ENCODE assay signal across 22 cellular contexts in genomic region chrX:151828434-151829080, GRCh38.
DNase-seq lines count a peak whose midpoint lies in the region; ATAC-seq, FAIRE-seq and TF ChIP-seq lines count a peak whose summit lies in the region.
"Had no signal": no experiment of that assay in that cellular context is flagged by ENCODE, and none has a peak within 500 bp of the region (broad histone marks: within the 10 kb centered on the region; RNA-seq: fewer than 3 reads in every experiment).

No MANE protein-coding gene starts in this region.

- H3K4me3 ChIP-seq in MG63, result no peak overlapping the region
- no peak overlapping the region for H3K4me3 ChIP-seq in bronchial epithelial cell (ENCODE audit: low read depth, low read length)
- H3K4me3 ChIP-seq: BLaER1 treated with 17β-estradiol and CSF1 and Interleukin-3, amounts not matched to agents 10 nM and 100 nM had no signal

- H3K4me3 Mint-ChIP-seq in nephron progenitor cell, result no peak overlapping the region
- no peak overlapping the region for H3K4me3 Mint-ChIP-seq in activated T-cell treated with anti-CD3 and anti-CD28 coated beads, Interleukin-2, amount 50 U/mL, for 4 hours
- H3K4me3 Mint-ChIP-seq: CD8-positive, alpha-beta memory T cell; HFFc6 had no signal

- peak; percentile 4 for DNase-seq in Daoy (ENCODE audit: low read depth)
- DNase-seq in MG63, result peak; percentile 19
- DNase-seq in bronchial epithelial cell (ENCODE audit: low read depth), result peak; percentile 50
- DNase-seq in foreskin keratinocyte, result peak; percentile 36 to 70
- DNase-seq in KBM-7, result no peak
- no peak for DNase-seq in nephron progenitor cell
- no peak for DNase-seq in activated T-cell treated with anti-CD3 and anti-CD28 coated beads, Interleukin-2, amount 50 U/mL, for 4 hours
- DNase-seq: CD8-positive, alpha-beta memory T cell; H7; HFFc6; MM.1S; NCI-H1092; NCI-H146; NCI-H2029 treated with DMSO at 0.1 percent for 48 hours; NCI-H2171 treated with DMSO at 0.1 percent for 48 hours; NCI-H748 treated with DMSO at 0.1 percent for 48 hours; NK-92 treated with Interleukin-12 subunit alpha and Interleukin-12 subunit beta, amount 100 ng/mL, for 24 hours; SHP77 treated with DMSO at 0.1 percent for 48 hours; SK-N-SH had no signal

- no peaks in the 10 kb centered on the region for H3K9me3 ChIP-seq in MG63
- H3K9me3 ChIP-seq: BLaER1 treated with 17β-estradiol and CSF1 and Interleukin-3, amounts not matched to agents 10 nM and 100 nM; SK-N-SH had no signal

- no peaks in the 10 kb centered on the region for H3K27me3 ChIP-seq in MG63
- H3K27me3 ChIP-seq in bronchial epithelial cell (ENCODE audit: control insufficient read depth, insufficient read depth, low read length), result no peaks in the 10 kb centered on the region
- no peaks in the 10 kb centered on the region for H3K27me3 ChIP-seq in foreskin keratinocyte

- H3K36me3 ChIP-seq in MG63, result no peaks in the 10 kb centered on the region
- no peaks in the 10 kb centered on the region for H3K36me3 ChIP-seq in bronchial epithelial cell (ENCODE audit: control insufficient read depth, insufficient read depth, low read length)
- H3K36me3 ChIP-seq: BLaER1 treated with 17β-estradiol and CSF1 and Interleukin-3, amounts not matched to agents 10 nM and 100 nM had no signal

- FAIRE-seq in bronchial epithelial cell (lab: Jason Lieb, UNC), result no peak
- FAIRE-seq: A204.1 had no signal

- no peaks in the 10 kb centered on the region for H3K36me3 Mint-ChIP-seq in nephron progenitor cell (ENCODE audit: low read depth)
- no peaks in the 10 kb centered on the region for H3K36me3 Mint-ChIP-seq in activated T-cell treated with anti-CD3 and anti-CD28 coated beads, Interleukin-2, amount 50 U/mL, for 4 hours (ENCODE audit: insufficient read depth)
- H3K36me3 Mint-ChIP-seq: CD8-positive, alpha-beta memory T cell had no signal

- no peaks in the 10 kb centered on the region for H3K4me1 ChIP-seq in foreskin keratinocyte
- H3K4me1 ChIP-seq: BLaER1 treated with 17β-estradiol and CSF1 and Interleukin-3, amounts not matched to agents 10 nM and 100 nM had no signal

- ATAC-seq in foreskin keratinocyte (peak; percentile 89), HG02678 (IDR thresholded peaks at IDR 0.05; ENCODE audit: unreplicated experiment) (no peak)
- no peak for ATAC-seq in activated T-cell treated with anti-CD3 and anti-CD28 coated beads, Interleukin-2, amount 50 U/mL, for 4 hours

- peaks cover 21% of the 10 kb centered on the region for H3K9me3 Mint-ChIP-seq in nephron progenitor cell
- H3K9me3 Mint-ChIP-seq in activated T-cell treated with anti-CD3 and anti-CD28 coated beads, Interleukin-2, amount 50 U/mL, for 4 hours, result no peaks in the 10 kb centered on the region
- H3K9me3 Mint-ChIP-seq: CD8-positive, alpha-beta memory T cell; HFFc6 had no signal

- no peak overlapping the region for H3K27ac Mint-ChIP-seq in nephron progenitor cell
- H3K27ac Mint-ChIP-seq: CD8-positive, alpha-beta memory T cell; HFFc6 had no signal

- H3K27me3 Mint-ChIP-seq in nephron progenitor cell (ENCODE audit: low read depth, poor library complexity), result peaks cover 7% of the 10 kb centered on the region
- no peaks in the 10 kb centered on the region for H3K27me3 Mint-ChIP-seq in activated T-cell treated with anti-CD3 and anti-CD28 coated beads, Interleukin-2, amount 50 U/mL, for 4 hours (ENCODE audit: low read depth)

- TF ChIP-seq CTCF in bronchial epithelial cell (IDR thresholded peaks at IDR 0.05; ENCODE audit: insufficient read depth, low read length, severe bottlenecking), result no peak
- no peak for TF ChIP-seq CTCF in foreskin keratinocyte (conservative IDR thresholded peaks at IDR 0.05)
- no peak for TF ChIP-seq CTCF in nephron progenitor cell (IDR thresholded peaks at IDR 0.05)

- in situ Hi-C loops in KBM-7 (cut with MboI; ENCODE audit: low pct_unique_long_range_greater_than_20kb, low sequenced_read_pairs), result no loop called here

- peaks cover 17% of the 10 kb centered on the region for H3K4me1 Mint-ChIP-seq in nephron progenitor cell
- H3K4me1 Mint-ChIP-seq in activated T-cell treated with anti-CD3 and anti-CD28 coated beads, Interleukin-2, amount 50 U/mL, for 4 hours (ENCODE audit: low read depth), result no peaks in the 10 kb centered on the region
- H3K4me1 Mint-ChIP-seq: CD8-positive, alpha-beta memory T cell had no signal

- H3K27ac ChIP-seq in foreskin keratinocyte, result no peak overlapping the region
- H3K27ac ChIP-seq: BLaER1 treated with 17β-estradiol and CSF1 and Interleukin-3, amounts not matched to agents 10 nM and 100 nM had no signal

Comparison
In these comparisons a context has a peak if more than half of its experiments do, and no peak if none do; other contexts are left out.
1. DNase-seq: peak in Daoy (single experiment), MG63 (single experiment), bronchial epithelial cell (single experiment) and foreskin keratinocyte (2 of 2); none in KBM-7 (single experiment), nephron progenitor cell (single experiment) and activated T-cell treated with anti-CD3 and anti-CD28 coated beads, Interleukin-2, amount 50 U/mL, for 4 hours (single experiment).